Comparison of ENCODE assay signal across 1 cellular context in genomic region chr7:25862254-25862992, GRCh38.
TF ChIP-seq lines count a peak whose summit lies in the region.

No MANE protein-coding gene starts in this region.

TF ChIP-seq in HCT116, 20 proteins besides CTCF, POLR2A, EP300 and RAD21 (continued from another document):
- TF ChIP-seq, protein P1, sequence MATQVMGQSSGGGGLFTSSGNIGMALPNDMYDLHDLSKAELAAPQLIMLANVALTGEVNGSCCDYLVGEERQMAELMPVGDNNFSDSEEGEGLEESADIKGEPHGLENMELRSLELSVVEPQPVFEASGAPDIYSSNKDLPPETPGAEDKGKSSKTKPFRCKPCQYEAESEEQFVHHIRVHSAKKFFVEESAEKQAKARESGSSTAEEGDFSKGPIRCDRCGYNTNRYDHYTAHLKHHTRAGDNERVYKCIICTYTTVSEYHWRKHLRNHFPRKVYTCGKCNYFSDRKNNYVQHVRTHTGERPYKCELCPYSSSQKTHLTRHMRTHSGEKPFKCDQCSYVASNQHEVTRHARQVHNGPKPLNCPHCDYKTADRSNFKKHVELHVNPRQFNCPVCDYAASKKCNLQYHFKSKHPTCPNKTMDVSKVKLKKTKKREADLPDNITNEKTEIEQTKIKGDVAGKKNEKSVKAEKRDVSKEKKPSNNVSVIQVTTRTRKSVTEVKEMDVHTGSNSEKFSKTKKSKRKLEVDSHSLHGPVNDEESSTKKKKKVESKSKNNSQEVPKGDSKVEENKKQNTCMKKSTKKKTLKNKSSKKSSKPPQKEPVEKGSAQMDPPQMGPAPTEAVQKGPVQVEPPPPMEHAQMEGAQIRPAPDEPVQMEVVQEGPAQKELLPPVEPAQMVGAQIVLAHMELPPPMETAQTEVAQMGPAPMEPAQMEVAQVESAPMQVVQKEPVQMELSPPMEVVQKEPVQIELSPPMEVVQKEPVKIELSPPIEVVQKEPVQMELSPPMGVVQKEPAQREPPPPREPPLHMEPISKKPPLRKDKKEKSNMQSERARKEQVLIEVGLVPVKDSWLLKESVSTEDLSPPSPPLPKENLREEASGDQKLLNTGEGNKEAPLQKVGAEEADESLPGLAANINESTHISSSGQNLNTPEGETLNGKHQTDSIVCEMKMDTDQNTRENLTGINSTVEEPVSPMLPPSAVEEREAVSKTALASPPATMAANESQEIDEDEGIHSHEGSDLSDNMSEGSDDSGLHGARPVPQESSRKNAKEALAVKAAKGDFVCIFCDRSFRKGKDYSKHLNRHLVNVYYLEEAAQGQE (IDR thresholded peaks at IDR 0.05; ENCODE audit: low read depth) = no peak
- TF ChIP-seq EGR1 (IDR thresholded peaks at IDR 0.05; ENCODE audit: low read depth) (peak; percentile 75), TCF7L2 (IDR thresholded peaks at IDR 0.05; ENCODE audit: borderline replicate concordance, extremely low read depth, insufficient read depth, insufficient read length) (peak; percentile 92), ZBTB33 (IDR thresholded peaks at IDR 0.05; ENCODE audit: extremely low read depth, insufficient replicate concordance, low read length) (no peak), CBX3 (IDR thresholded peaks at IDR 0.05; ENCODE audit: low read depth) (no peak), CEBPB (IDR thresholded peaks at IDR 0.05; ENCODE audit: low read depth) (no peak), YY1 (IDR thresholded peaks at IDR 0.05; ENCODE audit: extremely low read depth, insufficient replicate concordance, low read depth, low read length) (no peak), EZH2phosphoT487 (IDR thresholded peaks at IDR 0.05; ENCODE audit: borderline replicate concordance) (no peak), JUND (IDR thresholded peaks at IDR 0.05) (peak; percentile 70), SRF (IDR thresholded peaks at IDR 0.05; ENCODE audit: low read depth) (peak; percentile 91), ELF1 (IDR thresholded peaks at IDR 0.05; ENCODE audit: borderline replicate concordance, low read depth) (no peak; the same call in 1 of the 2 replicates), ZNF274 (IDR thresholded peaks at IDR 0.05; ENCODE audit: low read depth, low read length) (no peak), EZH2 (IDR thresholded peaks at IDR 0.05) (no peak)
